In the genomic region with DNA sequence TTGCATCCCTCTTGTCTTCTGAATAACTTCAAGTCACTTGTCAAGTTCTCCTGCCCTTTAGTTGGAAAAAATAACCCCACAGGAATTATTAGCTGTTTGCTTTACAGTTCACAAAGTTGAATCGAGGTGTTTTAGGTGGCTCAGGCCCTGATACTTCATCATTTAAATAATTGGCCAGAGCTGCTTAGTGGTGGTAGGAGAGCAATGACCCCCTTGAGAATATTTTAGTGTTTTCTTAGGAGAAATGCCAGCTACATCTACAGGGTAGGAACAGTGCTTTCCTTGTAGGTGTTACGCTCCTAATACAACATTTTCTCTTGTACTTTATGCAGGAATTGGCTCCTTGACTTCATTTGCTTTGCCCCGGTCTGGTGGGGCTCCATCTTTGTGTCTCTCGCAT, we compare ENCODE assay signal across 1 cellular context.
TF ChIP-seq lines count a peak whose summit lies in the region.

No MANE protein-coding gene starts in this region.

TF ChIP-seq in HepG2, 621 proteins besides CTCF, POLR2A, EP300 and RAD21:
- no peak for TF ChIP-seq XRCC5 (optimal IDR thresholded peaks at IDR 0.05; ENCODE audit: low read length)
- no peak for TF ChIP-seq MTF2 (CRISPR knock-in tag; IDR thresholded peaks at IDR 0.05; ENCODE audit: borderline replicate concordance)
- no peak for TF ChIP-seq MYPOP (CRISPR knock-in tag; IDR thresholded peaks at IDR 0.05)
- TF ChIP-seq ZNF354B (CRISPR knock-in tag; IDR thresholded peaks at IDR 0.05), result no peak
- TF ChIP-seq RBM22 (optimal IDR thresholded peaks at IDR 0.05; ENCODE audit: low read length), result peak; percentile 29
- no peak for TF ChIP-seq MXD4 (CRISPR knock-in tag; IDR thresholded peaks at IDR 0.05)
- no peak for TF ChIP-seq ZNF333 (CRISPR knock-in tag; IDR thresholded peaks at IDR 0.05; ENCODE audit: borderline replicate concordance)
- TF ChIP-seq ZNF224 (CRISPR knock-in tag; IDR thresholded peaks at IDR 0.05), result no peak
